ENCODE assay signal across 17 cellular contexts in genomic region chr14:102203382-102203781, GRCh38.
"Had no signal": no experiment of that assay in that cellular context is flagged by ENCODE, and none has a peak within 500 bp of the region (broad histone marks: within the 10 kb centered on the region; RNA-seq: fewer than 3 reads in every experiment).

No MANE protein-coding gene starts in this region.

- H3K36me3 ChIP-seq: prostate gland, uterus had no signal

- H3K4me2 ChIP-seq: smooth muscle cell had no signal

- DNase-seq: activated CD4-positive, alpha-beta memory T cell treated with anti-CD3 and anti-CD28 coated beads, Interleukin-2, amount 10 ng/mL, durations not matched to agents 7 days and 5 days; activated CD4-positive, alpha-beta T cell treated with anti-CD3 and anti-CD28 coated beads for 36 hours; activated effector memory CD4-positive, alpha-beta T cell treated with anti-CD3 and anti-CD28 coated beads, Interleukin-2, amount 50 U/mL, for 16 hours; activated T-cell treated with anti-CD3 and anti-CD28 coated beads, Interleukin-2, amount 50 U/mL, for 48 hours; effector CD4-positive, alpha-beta T cell; foreskin keratinocyte; heart left ventricle; left colon; lower lobe of right lung; nephron progenitor cell; right cardiac atrium; T-helper 2 cell; tibial artery; uterus had no signal

- H3K4me3 ChIP-seq: coronary artery, heart left ventricle, lower lobe of right lung, prostate gland, smooth muscle cell, tibial artery, uterus had no signal

- ATAC-seq: activated CD4-positive, alpha-beta T cell treated with anti-CD3 and anti-CD28 coated beads for 36 hours; foreskin keratinocyte; left colon; lower lobe of right lung; right cardiac atrium had no signal

- H3K27me3 ChIP-seq: foreskin keratinocyte, heart left ventricle, tibial artery, uterus had no signal

- H3K4me1 ChIP-seq: foreskin keratinocyte, prostate gland, tibial artery, uterus had no signal

- H3K27ac ChIP-seq: coronary artery, foreskin keratinocyte, heart left ventricle, lower lobe of right lung, prostate gland, tibial artery, uterus had no signal

- H3K9me3 ChIP-seq: heart left ventricle, lower lobe of right lung, prostate gland, tibial artery, uterus had no signal
